ENCODE assay signal across 19 cellular contexts in genomic region chr9:124038790-124039633, GRCh38. TPM values are rescaled to one million over a fixed set of nuclear protein-coding genes. Genes with fewer than 3 reads are reported as not detected.
DNase-seq lines count a peak whose midpoint lies in the region; ATAC-seq and TF ChIP-seq lines count a peak whose summit lies in the region.
"Had no signal": no experiment of that assay in that cellular context is flagged by ENCODE, and none has a peak within 500 bp of the region (broad histone marks: within the 10 kb centered on the region; RNA-seq: fewer than 3 reads in every experiment).

No MANE protein-coding gene starts in this region.

- no peak overlapping the region for H3K4me3 ChIP-seq in AG09309 (ENCODE audit: control insufficient read depth, low read depth, low read length)
- no peak overlapping the region for H3K4me3 ChIP-seq in kidney epithelial cell (ENCODE audit: low read depth, low read length)
- H3K4me3 ChIP-seq: lower lobe of right lung, skin epidermis had no signal

- CTCF ChIA-PET in RWPE1 (lab: Yijun Ruan, JAX) = interaction anchor here (0.5 to 0.9 kb wide), 3 partner anchors 35 to 478 kb away, joined by 3 to 4 read pairs (median 4); no protein-coding TSS in a partner anchor

- no peaks in the 10 kb centered on the region for H3K36me3 ChIP-seq in kidney epithelial cell (ENCODE audit: control insufficient read depth, insufficient read depth, low read length)
- H3K36me3 ChIP-seq: lower lobe of right lung had no signal

- peaks cover 58% of the 10 kb centered on the region for H3K27me3 ChIP-seq in kidney epithelial cell (ENCODE audit: control insufficient read depth, insufficient read depth, low read length)

- ATAC-seq in GM18867 (IDR thresholded peaks at IDR 0.05; ENCODE audit: unreplicated experiment) = no peak
- ATAC-seq: lower lobe of right lung had no signal

- TF ChIP-seq CTCF in AG09309 (IDR thresholded peaks at IDR 0.05; ENCODE audit: control insufficient read depth, insufficient read depth, low read depth, low read length, missing control alignments) (peak; percentile 9), GM12873 (IDR thresholded peaks at IDR 0.05; ENCODE audit: insufficient read depth, low read depth, low read length, missing control alignments) (peak; percentile 14), VCaP (conservative IDR thresholded peaks at IDR 0.05) (peak; percentile 36), kidney epithelial cell (IDR thresholded peaks at IDR 0.05; ENCODE audit: insufficient read depth, low read length, poor library complexity, severe bottlenecking) (peak; percentile 14), RWPE1 (conservative IDR thresholded peaks at IDR 0.05; ENCODE audit: low read depth) (no peak)

- POLR2A ChIA-PET in RWPE1 (lab: Yijun Ruan, JAX; ENCODE audit: low non-redundant PET) = no interaction called here

- no peak for DNase-seq in AG09309 (ENCODE audit: low read depth)
- no peak for DNase-seq in kidney epithelial cell (ENCODE audit: low read depth)
- no peak for DNase-seq in dedifferentiated amniotic fluid mesenchymal stem cell (ENCODE audit: extremely low spot score)
- DNase-seq in stimulated activated CD4-positive, alpha-beta T cell treated with anti-CD3 and anti-CD28 coated beads, Interleukin-1b, Interleukin-23, amount 100 ng/mL, for 48 hours = no peak
- DNase-seq in RWPE1 (ENCODE audit: low spot score) = no peak
- DNase-seq: activated CD4-positive, alpha-beta T cell treated with anti-CD3 and anti-CD28 coated beads for 4 hours; activated naive CD4-positive, alpha-beta T cell treated with anti-CD3 and anti-CD28 coated beads, Interleukin-2, amount 50 U/mL, for 16 hours; erythroblast; lower lobe of right lung; NCI-H1930; stimulated activated CD4-positive, alpha-beta T cell treated with anti-CD3 and anti-CD28 coated beads, Interleukin-4, amount 100 ng/mL, for 4 hours; stimulated activated CD8-positive, alpha-beta memory T cell treated with anti-CD3 and anti-CD28 coated beads, Interleukin-4, amount 100 ng/mL, for 48 hours; T1000 had no signal

- H3K27ac ChIP-seq in VCaP (peak overlapping the region; percentile 41; the same call in 1 of the 2 replicates), RWPE1 (no peak overlapping the region)
- H3K27ac ChIP-seq: lower lobe of right lung, skin epidermis had no signal

RNA-seq across cellular contexts. Expression of gene LHX2, which starts 27.4 kb away (rescaled TPM):
- total RNA-seq in kidney epithelial cell = not detected in 2 replicates
- total RNA-seq: B cell, dermis microvascular lymphatic vessel endothelial cell, lower lobe of right lung had no signal
